Comparison of ENCODE assay signal across 8 cellular contexts in the genomic region with DNA sequence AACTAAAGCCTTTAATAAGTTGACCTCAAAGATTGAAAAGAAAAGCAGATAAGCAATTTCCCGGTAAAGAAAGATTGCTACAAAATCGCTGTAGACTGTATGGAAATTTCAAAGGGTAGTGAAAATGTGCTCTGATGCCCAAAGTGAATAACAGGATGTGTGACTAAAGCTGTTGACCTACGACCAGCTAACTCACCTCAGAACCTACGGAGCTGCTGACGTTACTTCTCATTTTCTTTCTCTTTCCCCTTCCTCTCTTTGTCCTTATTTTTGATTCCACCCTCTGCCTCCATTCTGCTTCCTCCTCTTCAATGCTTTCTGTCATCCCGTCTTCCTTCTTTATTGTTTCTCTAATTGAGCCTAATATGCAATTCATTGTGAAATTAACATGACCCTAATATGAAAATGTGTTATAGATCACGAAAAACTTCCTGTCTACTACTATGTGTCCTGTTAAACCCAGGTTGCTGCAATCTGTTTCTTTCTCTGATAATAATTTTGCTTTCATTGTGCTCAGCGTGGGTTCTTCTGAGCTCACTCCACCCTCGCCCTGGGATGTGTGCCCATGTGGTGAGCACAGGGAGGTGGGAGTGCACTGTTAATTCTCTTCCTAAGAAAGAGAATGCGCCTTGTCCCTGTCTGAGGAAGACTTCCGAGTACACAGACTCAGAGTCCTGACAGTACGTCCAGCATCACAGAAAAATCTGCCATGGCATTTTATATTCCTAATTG.
DNase-seq lines count a peak whose midpoint lies in the region; ATAC-seq and TF ChIP-seq lines count a peak whose summit lies in the region.

No MANE protein-coding gene starts in this region.

- CTCF ChIA-PET in CD4-positive, alpha-beta memory T cell (lab: Charles Lee; ENCODE audit: partially characterized antibody), result interaction anchor here (0.9 to 5.6 kb wide), 2 partner anchors 10 to 21 kb away, joined by 3 to 36 read pairs; no protein-coding TSS in a partner anchor

- H3K9me3 ChIP-seq in CD4-positive, alpha-beta memory T cell (ENCODE audit: control insufficient read depth in 1 of 2, low read length in 2 of 2), result no peaks in the 10 kb centered on the region
- no peaks in the 10 kb centered on the region for H3K9me3 ChIP-seq in Peyer's patch

- no peaks in the 10 kb centered on the region for H3K9me3 Mint-ChIP-seq in CD4-positive, alpha-beta memory T cell
- no peaks in the 10 kb centered on the region for H3K9me3 Mint-ChIP-seq in immature natural killer cell

- no peaks in the 10 kb centered on the region for H3K36me3 ChIP-seq in CD4-positive, alpha-beta memory T cell (ENCODE audit: insufficient read depth, low read length)
- H3K36me3 ChIP-seq in Peyer's patch, result no peaks in the 10 kb centered on the region

- H3K4me3 ChIP-seq in CD4-positive, alpha-beta memory T cell (ENCODE audit: low read length in 2 of 2), result no peak overlapping the region
- H3K4me3 ChIP-seq in Peyer's patch, result no peak overlapping the region

- H3K27ac ChIP-seq in CD4-positive, alpha-beta memory T cell (ENCODE audit: low read depth, low read length), result no peak overlapping the region
- H3K27ac ChIP-seq in Peyer's patch, result peak overlapping the region in 3 of 4 donors; percentile 7 to 26 (median 13)

- no peaks in the 10 kb centered on the region for H3K36me3 Mint-ChIP-seq in CD4-positive, alpha-beta memory T cell
- H3K36me3 Mint-ChIP-seq in immature natural killer cell, result no peaks in the 10 kb centered on the region

- TF ChIP-seq POLR2A in Peyer's patch (IDR thresholded peaks at IDR 0.05), result no peak

- TF ChIP-seq CTCF in Peyer's patch (IDR thresholded peaks at IDR 0.05), result no peak

- intact Hi-C loops in CD4-positive, alpha-beta memory T cell (cut with micrococcal nuclease), result no loop called here

- peaks cover 8 to 17% of the 10 kb centered on the region in 2 donors for H3K27me3 Mint-ChIP-seq in CD4-positive, alpha-beta memory T cell
- H3K27me3 Mint-ChIP-seq in immature natural killer cell (ENCODE audit: low read depth in 3 of 3), result peaks cover 0 to 7% (median 2%) of the 10 kb centered on the region in 3 donors

- peak overlapping the region; percentile 23 to 85 (median 58) for H3K4me3 Mint-ChIP-seq in CD4-positive, alpha-beta memory T cell
- H3K4me3 Mint-ChIP-seq in immature natural killer cell, result peak overlapping the region; percentile 16 to 46 (median 23)

- no peaks in the 10 kb centered on the region for H3K4me1 ChIP-seq in CD4-positive, alpha-beta memory T cell (ENCODE audit: insufficient read depth, low read length)
- H3K4me1 ChIP-seq in Peyer's patch, result no peaks in the 10 kb centered on the region

- ATAC-seq in GM21529 (IDR thresholded peaks at IDR 0.05; ENCODE audit: unreplicated experiment) (peak; percentile 82), HG02870 (IDR thresholded peaks at IDR 0.05; ENCODE audit: unreplicated experiment) (no peak)

- H3K27ac Mint-ChIP-seq in CD4-positive, alpha-beta memory T cell, result peak overlapping the region in 4 of 7 donors; percentile 1 to 75 (median 43)
- H3K27ac Mint-ChIP-seq in immature natural killer cell, result peak overlapping the region in 1 of 6 donors; percentile 56

- H3K27me3 ChIP-seq in CD4-positive, alpha-beta memory T cell (ENCODE audit: insufficient read depth, low read length), result no peaks in the 10 kb centered on the region
- H3K27me3 ChIP-seq in Peyer's patch, result no peaks in the 10 kb centered on the region

- DNase-seq in CD4-positive, alpha-beta memory T cell, result no peak
- DNase-seq in Peyer's patch, result no peak
- no peak for DNase-seq in immature natural killer cell
- DNase-seq in cerebellar cortex (ENCODE audit: low spot score), result no peak
- no peak for DNase-seq in stimulated activated CD8-positive, alpha-beta memory T cell treated with anti-CD3 and anti-CD28 coated beads, Interleukin-4, amount 100 ng/mL, for 48 hours
- no peak for DNase-seq in occipital lobe (lab: John Stamatoyannopoulos, UW)

- H3K4me1 Mint-ChIP-seq in CD4-positive, alpha-beta memory T cell, result peaks cover 3 to 13% (median 8%) of the 10 kb centered on the region in 4 donors
- H3K4me1 Mint-ChIP-seq in immature natural killer cell, result peaks cover 5 to 7% of the 10 kb centered on the region in 2 donors

- POLR2A ChIA-PET in CD4-positive, alpha-beta memory T cell (lab: Charles Lee; ENCODE audit: partially characterized antibody), result no interaction called here
